In genomic region chr13:50588736-50589135, GRCh38 we compare ENCODE assay signal across 1 cellular context.
TF ChIP-seq lines count a peak whose summit lies in the region.

No MANE protein-coding gene starts in this region.

TF ChIP-seq in SK-N-SH, 30 proteins besides CTCF, POLR2A, EP300 and RAD21 (continued from another document):
- TF ChIP-seq RCOR1 (IDR thresholded peaks at IDR 0.05; ENCODE audit: low read length) (no peak), RXRA (IDR thresholded peaks at IDR 0.05; ENCODE audit: borderline replicate concordance, low read depth) (no peak), PBX3 (IDR thresholded peaks at IDR 0.05) (no peak), MXI1 (IDR thresholded peaks at IDR 0.05; ENCODE audit: low read depth, low read length) (no peak), JUND (IDR thresholded peaks at IDR 0.05) (no peak), IRF3 (IDR thresholded peaks at IDR 0.05; ENCODE audit: low read depth, low read length) (no peak), TEAD4 (IDR thresholded peaks at IDR 0.05; ENCODE audit: borderline replicate concordance, insufficient read depth) (no peak), MAX (IDR thresholded peaks at IDR 0.05; ENCODE audit: low read depth) (no peak), USF2 (IDR thresholded peaks at IDR 0.05; ENCODE audit: borderline replicate concordance, low read depth, low read length) (no peak), TAF1 (IDR thresholded peaks at IDR 0.05; ENCODE audit: borderline replicate concordance, low read depth, low read length) (no peak), TCF12 (IDR thresholded peaks at IDR 0.05) (no peak), GATA2 (CRISPR knock-in tag; IDR thresholded peaks at IDR 0.05) (no peak), RFX5 (IDR thresholded peaks at IDR 0.05; ENCODE audit: low read length) (no peak)
